1 cellular context compared by ENCODE assay signal in the genomic region with DNA sequence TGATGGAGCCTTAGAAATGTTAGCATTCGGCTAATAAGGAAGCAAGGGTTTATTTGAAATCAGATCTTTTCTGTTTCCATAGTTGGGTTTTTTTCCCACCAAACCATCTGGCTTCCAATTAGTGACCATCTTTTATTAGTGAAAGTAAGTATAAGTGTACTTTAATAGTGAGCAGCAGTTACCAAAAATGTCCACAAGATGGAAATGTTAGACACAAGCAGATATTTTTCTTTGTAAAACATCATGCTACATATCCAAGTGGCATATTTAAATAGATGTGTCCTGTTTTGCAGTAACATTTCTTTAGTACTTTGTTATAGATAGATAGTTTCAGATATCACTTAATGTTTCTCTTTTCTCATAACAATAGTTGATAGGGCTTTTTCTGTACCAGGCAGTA.
A peak's percentile ranks its signal among the peaks of the same experiment; 100 is the strongest.
TF ChIP-seq lines count a peak whose summit lies in the region.

No MANE protein-coding gene starts in this region.

TF ChIP-seq in K562, 482 proteins besides CTCF, POLR2A, EP300 and RAD21 (continued from another document):
- TF ChIP-seq, protein P1, sequence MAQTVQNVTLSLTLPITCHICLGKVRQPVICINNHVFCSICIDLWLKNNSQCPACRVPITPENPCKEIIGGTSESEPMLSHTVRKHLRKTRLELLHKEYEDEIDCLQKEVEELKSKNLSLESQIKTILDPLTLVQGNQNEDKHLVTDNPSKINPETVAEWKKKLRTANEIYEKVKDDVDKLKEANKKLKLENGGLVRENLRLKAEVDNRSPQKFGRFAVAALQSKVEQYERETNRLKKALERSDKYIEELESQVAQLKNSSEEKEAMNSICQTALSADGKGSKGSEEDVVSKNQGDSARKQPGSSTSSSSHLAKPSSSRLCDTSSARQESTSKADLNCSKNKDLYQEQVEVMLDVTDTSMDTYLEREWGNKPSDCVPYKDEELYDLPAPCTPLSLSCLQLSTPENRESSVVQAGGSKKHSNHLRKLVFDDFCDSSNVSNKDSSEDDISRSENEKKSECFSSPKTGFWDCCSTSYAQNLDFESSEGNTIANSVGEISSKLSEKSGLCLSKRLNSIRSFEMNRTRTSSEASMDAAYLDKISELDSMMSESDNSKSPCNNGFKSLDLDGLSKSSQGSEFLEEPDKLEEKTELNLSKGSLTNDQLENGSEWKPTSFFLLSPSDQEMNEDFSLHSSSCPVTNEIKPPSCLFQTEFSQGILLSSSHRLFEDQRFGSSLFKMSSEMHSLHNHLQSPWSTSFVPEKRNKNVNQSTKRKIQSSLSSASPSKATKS (CRISPR knock-in tag; IDR thresholded peaks at IDR 0.05) = no peak
- TF ChIP-seq RBM34 (IDR thresholded peaks at IDR 0.05; ENCODE audit: borderline replicate concordance, insufficient read depth, low read length) (no peak), RBM22 (IDR thresholded peaks at IDR 0.05; ENCODE audit: low read depth, low read length, poor library complexity, severe bottlenecking) (no peak), NR2F6 (CRISPR knock-in tag; IDR thresholded peaks at IDR 0.05) (no peak)
- TF ChIP-seq, protein P2, sequence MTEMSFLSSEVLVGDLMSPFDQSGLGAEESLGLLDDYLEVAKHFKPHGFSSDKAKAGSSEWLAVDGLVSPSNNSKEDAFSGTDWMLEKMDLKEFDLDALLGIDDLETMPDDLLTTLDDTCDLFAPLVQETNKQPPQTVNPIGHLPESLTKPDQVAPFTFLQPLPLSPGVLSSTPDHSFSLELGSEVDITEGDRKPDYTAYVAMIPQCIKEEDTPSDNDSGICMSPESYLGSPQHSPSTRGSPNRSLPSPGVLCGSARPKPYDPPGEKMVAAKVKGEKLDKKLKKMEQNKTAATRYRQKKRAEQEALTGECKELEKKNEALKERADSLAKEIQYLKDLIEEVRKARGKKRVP (CRISPR knock-in tag; IDR thresholded peaks at IDR 0.05) = no peak
- TF ChIP-seq, protein P3, sequence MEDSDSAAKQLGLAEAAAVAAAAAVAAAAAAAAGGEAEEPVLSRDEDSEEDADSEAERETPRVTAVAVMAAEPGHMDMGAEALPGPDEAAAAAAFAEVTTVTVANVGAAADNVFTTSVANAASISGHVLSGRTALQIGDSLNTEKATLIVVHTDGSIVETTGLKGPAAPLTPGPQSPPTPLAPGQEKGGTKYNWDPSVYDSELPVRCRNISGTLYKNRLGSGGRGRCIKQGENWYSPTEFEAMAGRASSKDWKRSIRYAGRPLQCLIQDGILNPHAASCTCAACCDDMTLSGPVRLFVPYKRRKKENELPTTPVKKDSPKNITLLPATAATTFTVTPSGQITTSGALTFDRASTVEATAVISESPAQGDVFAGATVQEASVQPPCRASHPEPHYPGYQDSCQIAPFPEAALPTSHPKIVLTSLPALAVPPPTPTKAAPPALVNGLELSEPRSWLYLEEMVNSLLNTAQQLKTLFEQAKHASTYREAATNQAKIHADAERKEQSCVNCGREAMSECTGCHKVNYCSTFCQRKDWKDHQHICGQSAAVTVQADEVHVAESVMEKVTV (CRISPR knock-in tag; IDR thresholded peaks at IDR 0.05) = 0 out of 2 replicates have a peak, but pooled peaks have one; percentile 27
